ENCODE assay signal across 19 cellular contexts in genomic region chr10:70306168-70306705, GRCh38. TPM values are rescaled to one million over a fixed set of nuclear protein-coding genes. Genes with fewer than 3 reads are reported as not detected.
"Had no signal": no experiment of that assay in that cellular context is flagged by ENCODE, and none has a peak within 500 bp of the region (broad histone marks: within the 10 kb centered on the region; RNA-seq: fewer than 3 reads in every experiment).

No MANE protein-coding gene starts in this region.

- H3K36me3 ChIP-seq: left lung had no signal

- H3K4me3 ChIP-seq: body of pancreas, gastrocnemius medialis, left lung, stomach had no signal

- H3K4me1 Mint-ChIP-seq: activated CD4-positive, alpha-beta T cell treated with anti-CD3 and anti-CD28 coated beads for 36 hours; activated T-helper 17 cell treated with anti-CD3 and anti-CD28 coated beads, Interleukin-2, amount 50 U/mL, for 72 hours; nephron progenitor cell had no signal

- H3K4me1 ChIP-seq: body of pancreas, gastrocnemius medialis had no signal

- H3K27ac Mint-ChIP-seq: activated CD4-positive, alpha-beta T cell treated with anti-CD3 and anti-CD28 coated beads for 36 hours; activated CD8-positive, alpha-beta T cell treated with anti-CD3 and anti-CD28 coated beads, Interleukin-2, amount 10 ng/mL, durations not matched to agents 7 days and 5 days; activated T-helper 17 cell treated with anti-CD3 and anti-CD28 coated beads, Interleukin-2, amount 50 U/mL, for 72 hours had no signal

- H3K27me3 Mint-ChIP-seq: activated CD4-positive, alpha-beta T cell treated with anti-CD3 and anti-CD28 coated beads for 36 hours; activated T-helper 17 cell treated with anti-CD3 and anti-CD28 coated beads, Interleukin-2, amount 50 U/mL, for 72 hours had no signal

- H3K9me3 Mint-ChIP-seq: activated T-helper 17 cell treated with anti-CD3 and anti-CD28 coated beads, Interleukin-2, amount 50 U/mL, for 72 hours; nephron progenitor cell had no signal

- H3K4me3 Mint-ChIP-seq: activated CD4-positive, alpha-beta T cell treated with anti-CD3 and anti-CD28 coated beads for 36 hours; activated CD8-positive, alpha-beta T cell treated with anti-CD3 and anti-CD28 coated beads, Interleukin-2, amount 10 ng/mL, durations not matched to agents 7 days and 5 days; activated T-helper 17 cell treated with anti-CD3 and anti-CD28 coated beads, Interleukin-2, amount 50 U/mL, for 72 hours; nephron progenitor cell had no signal

- ATAC-seq: activated CD4-positive, alpha-beta T cell treated with anti-CD3 and anti-CD28 coated beads for 36 hours; activated CD8-positive, alpha-beta T cell treated with anti-CD3 and anti-CD28 coated beads, Interleukin-2, amount 10 ng/mL, durations not matched to agents 7 days and 5 days; activated T-helper 17 cell treated with anti-CD3 and anti-CD28 coated beads, Interleukin-2, amount 50 U/mL, for 72 hours; body of pancreas; gastrocnemius medialis; left lung had no signal

- H3K27ac ChIP-seq: body of pancreas, gastrocnemius medialis, left lung, stomach, VCaP had no signal

- H3K27me3 ChIP-seq: body of pancreas, gastrocnemius medialis, left lung, stomach had no signal

- DNase-seq: activated CD4-positive, alpha-beta T cell treated with anti-CD3 and anti-CD28 coated beads for 36 hours; activated CD8-positive, alpha-beta memory T cell treated with anti-CD3 and anti-CD28 coated beads, Interleukin-2, amount 50 U/mL, for 48 hours; activated CD8-positive, alpha-beta T cell treated with anti-CD3 and anti-CD28 coated beads, Interleukin-2, amount 10 ng/mL, durations not matched to agents 7 days and 5 days; activated naive CD4-positive, alpha-beta T cell treated with anti-CD3 and anti-CD28 coated beads, Interleukin-2, amount 50 U/mL, for 16 hours; body of pancreas; central memory CD4-positive, alpha-beta T cell; cortex of kidney; effector memory CD4-positive, alpha-beta T cell; gastrocnemius medialis; left lung; nephron progenitor cell; stimulated activated CD4-positive, alpha-beta T cell treated with anti-CD3 and anti-CD28 coated beads, Interleukin-15, amount 100 ng/mL, for 24 hours; stimulated activated CD4-positive, alpha-beta T cell treated with anti-CD3 and anti-CD28 coated beads, Interleukin-4, amount 100 ng/mL, for 4 hours; stomach; T-helper 9 cell had no signal

- H3K9me3 ChIP-seq: body of pancreas, gastrocnemius medialis, left lung, stomach had no signal

RNA-seq across cellular contexts. Expression of gene NPFFR1, which starts 22.4 kb away (rescaled TPM):
- total RNA-seq: activated CD4-positive, alpha-beta T cell treated with anti-CD3 and anti-CD28 coated beads for 36 hours; activated CD8-positive, alpha-beta T cell treated with anti-CD3 and anti-CD28 coated beads, Interleukin-2, amount 10 ng/mL, durations not matched to agents 7 days and 5 days; activated T-helper 17 cell treated with anti-CD3 and anti-CD28 coated beads, Interleukin-2, amount 50 U/mL, for 72 hours; body of pancreas; osteoblast had no signal
- polyA plus RNA-seq: keratinocyte had no signal
